9 cellular contexts compared by ENCODE assay signal in the genomic region with DNA sequence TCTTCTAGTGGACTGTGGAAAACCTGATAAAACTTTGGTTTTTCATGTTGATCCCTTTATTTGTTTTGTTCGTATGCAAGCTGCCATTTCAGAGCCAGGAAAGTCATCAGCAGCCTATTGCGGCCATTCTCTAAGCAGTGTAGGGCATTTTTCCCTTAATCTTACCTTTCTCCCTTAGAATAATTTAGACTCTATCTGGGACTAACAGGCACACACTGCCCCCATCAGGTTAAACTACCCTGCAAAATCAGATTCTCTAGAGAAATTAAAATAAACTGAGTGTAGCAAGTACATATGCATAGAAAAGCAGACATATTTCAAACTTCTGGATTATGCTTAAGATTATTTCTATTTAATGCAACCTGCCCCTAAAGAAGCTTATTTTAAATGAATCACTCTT.
DNase-seq lines count a peak whose midpoint lies in the region; ATAC-seq, FAIRE-seq and TF ChIP-seq lines count a peak whose summit lies in the region.
"Had no signal": no experiment of that assay in that cellular context is flagged by ENCODE, and none has a peak within 500 bp of the region (broad histone marks: within the 10 kb centered on the region; RNA-seq: fewer than 3 reads in every experiment).

No MANE protein-coding gene starts in this region.

- no peak overlapping the region for H3K4me2 ChIP-seq in neural progenitor cell

- no peak overlapping the region for H3K27ac ChIP-seq in neural progenitor cell
- H3K27ac ChIP-seq: SK-N-MC had no signal

- H3K27me3 ChIP-seq in neural progenitor cell: no peaks in the 10 kb centered on the region

- peak; percentile 39 for TF ChIP-seq CTCF in GM13977 (IDR thresholded peaks at IDR 0.05; ENCODE audit: extremely low read depth, insufficient read depth, missing control alignments)
- peak; percentile 26 for TF ChIP-seq CTCF in endothelial cell (IDR thresholded peaks at IDR 0.05; ENCODE audit: unreplicated experiment)
- TF ChIP-seq CTCF in neural progenitor cell (IDR thresholded peaks at IDR 0.05): peak; percentile 79

- no peak for DNase-seq in GM13977 (ENCODE audit: low spot score)
- peak; percentile 91 for DNase-seq in NCI-H82 (lab: John Stamatoyannopoulos, UW)
- peak; percentile 28 for DNase-seq in endothelial cell (ENCODE audit: low spot score)
- peak; percentile 51 for DNase-seq in neural progenitor cell (ENCODE audit: low spot score)
- DNase-seq in GM12891 (ENCODE audit: insufficient read length, low spot score): no peak
- DNase-seq in CD1c-positive myeloid dendritic cell (ENCODE audit: extremely low spot score): no peak

- no peaks in the 10 kb centered on the region for H3K36me3 ChIP-seq in neural progenitor cell

- no peak for TF ChIP-seq POLR2A in GM12891 (IDR thresholded peaks at IDR 0.05; ENCODE audit: low read depth, low read length)

- FAIRE-seq in GM12891 (lab: Jason Lieb, UNC): no peak

- H3F3A ChIP-seq in neural progenitor cell (ENCODE audit: low read depth): no peaks in the 10 kb centered on the region

- no peak overlapping the region for H3K4me3 Mint-ChIP-seq in endothelial cell (ENCODE audit: unreplicated experiment)
- no peak overlapping the region for H3K4me3 Mint-ChIP-seq in neural progenitor cell

- no peaks in the 10 kb centered on the region for H4K20me1 ChIP-seq in neural progenitor cell (ENCODE audit: low read depth)

- H3K9me3 ChIP-seq in neural progenitor cell (ENCODE audit: low read depth): no peaks in the 10 kb centered on the region

- no peaks in the 10 kb centered on the region for H3K4me1 ChIP-seq in neural progenitor cell

- H2AFZ ChIP-seq in neural progenitor cell (replicated peaks): peak overlapping the region; percentile 22

- no peak overlapping the region for H3K4me3 ChIP-seq in neural progenitor cell
- H3K4me3 ChIP-seq: SK-N-MC had no signal

- H3K36me3 Mint-ChIP-seq in endothelial cell (ENCODE audit: low read depth, unreplicated experiment) (no peaks in the 10 kb centered on the region), neural progenitor cell (no peaks in the 10 kb centered on the region)

- in situ Hi-C loops in GM13977 (cut with MboI; ENCODE audit: low pct_unique_long_range_greater_than_20kb, low sequenced_read_pairs, unreplicated experiment): no loop called here

- H3K4me1 Mint-ChIP-seq in endothelial cell (ENCODE audit: unreplicated experiment) (no peaks in the 10 kb centered on the region), neural progenitor cell (peaks cover 7% of the 10 kb centered on the region)

- H3K27ac Mint-ChIP-seq in endothelial cell (ENCODE audit: unreplicated experiment) (no peak overlapping the region), neural progenitor cell (no peak overlapping the region)

- H3K9ac ChIP-seq in neural progenitor cell: no peak overlapping the region

- H3K27me3 Mint-ChIP-seq in endothelial cell (ENCODE audit: unreplicated experiment) (no peaks in the 10 kb centered on the region), neural progenitor cell (ENCODE audit: insufficient read depth, low read depth) (no peaks in the 10 kb centered on the region)

- no peaks in the 10 kb centered on the region for H3K9me3 Mint-ChIP-seq in endothelial cell (ENCODE audit: unreplicated experiment)
- H3K9me3 Mint-ChIP-seq in neural progenitor cell: no peaks in the 10 kb centered on the region

- ATAC-seq in HG03521 (IDR thresholded peaks at IDR 0.05; ENCODE audit: unreplicated experiment): no peak
- ATAC-seq in HG03520 (IDR thresholded peaks at IDR 0.05; ENCODE audit: unreplicated experiment): no peak

- no peaks in the 10 kb centered on the region for H3K79me2 ChIP-seq in neural progenitor cell (ENCODE audit: low read depth)

TF ChIP-seq in GM12891, 5 proteins besides CTCF, POLR2A, EP300 and RAD21:
- no peak for TF ChIP-seq SPI1 (IDR thresholded peaks at IDR 0.05; ENCODE audit: low read depth, low read length)
- TF ChIP-seq PAX5 (IDR thresholded peaks at IDR 0.05; ENCODE audit: insufficient read depth, low read length, severe bottlenecking): no peak
- TF ChIP-seq POU2F2 (IDR thresholded peaks at IDR 0.05; ENCODE audit: low read depth, low read length): no peak
- TF ChIP-seq TAF1 (IDR thresholded peaks at IDR 0.05; ENCODE audit: low read depth, low read length): no peak
- no peak for TF ChIP-seq POLR2AphosphoS5 (IDR thresholded peaks at IDR 0.05; ENCODE audit: low read depth, low read length)

Comparison
In these comparisons a context has a peak if more than half of its experiments do, and no peak if none do; other contexts are left out.
1. DNase-seq: peak in NCI-H82 (single experiment), endothelial cell (single experiment) and neural progenitor cell (single experiment); none in GM13977 (single experiment), GM12891 (single experiment) and CD1c-positive myeloid dendritic cell (single experiment).
2. CTCF ChIP-seq: peak in every context shown above with its lines; median percentile 79 in neural progenitor cell; 39 in GM13977; 26 in endothelial cell.